ENCODE assay signal across 7 cellular contexts in the genomic region with DNA sequence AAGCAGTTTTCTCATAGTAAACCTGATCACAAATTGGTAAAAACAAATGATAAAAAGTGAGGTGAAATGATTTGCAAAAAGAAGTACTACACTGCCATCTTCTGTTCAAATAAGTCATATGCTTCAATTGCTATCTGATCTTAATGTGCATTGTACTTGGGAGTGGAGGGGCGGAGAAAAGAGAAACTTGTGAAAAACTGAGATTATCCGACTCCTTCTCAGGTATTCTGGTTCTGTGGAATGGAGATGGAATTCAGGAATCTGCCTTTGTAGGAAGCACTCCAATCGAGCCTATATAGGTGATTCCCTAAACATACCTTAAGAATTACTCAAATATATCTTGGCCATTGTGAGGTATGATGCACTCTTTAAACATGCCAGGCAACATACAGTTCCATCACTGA.
A peak's percentile ranks its signal among the peaks of the same experiment; 100 is the strongest.
DNase-seq lines count a peak whose midpoint lies in the region; ATAC-seq and TF ChIP-seq lines count a peak whose summit lies in the region.

No MANE protein-coding gene starts in this region.

- no peak overlapping the region for H3K27ac ChIP-seq in psoas muscle

- peaks cover 0 to 2% (median 0%) of the 10 kb centered on the region in 3 donors for H3K27me3 ChIP-seq in psoas muscle (ENCODE audit: insufficient read depth in 3 of 3, low read length in 2 of 3)

- H3K4me1 ChIP-seq in psoas muscle, result no peaks in the 10 kb centered on the region

- peak; percentile 50 for TF ChIP-seq CTCF in psoas muscle (IDR thresholded peaks at IDR 0.05)
- no peak for TF ChIP-seq CTCF in omental fat pad (IDR thresholded peaks at IDR 0.05)

- ATAC-seq in GM18870 (IDR thresholded peaks at IDR 0.05; ENCODE audit: unreplicated experiment), result peak; percentile 74
- ATAC-seq in HG02938 (IDR thresholded peaks at IDR 0.05; ENCODE audit: unreplicated experiment), result peak; percentile 71
- peak in 2 of 4 donors; percentile 43 to 58 for ATAC-seq in psoas muscle
- no peak for ATAC-seq in omental fat pad (ENCODE audit: low FRiP score)

- no peaks in the 10 kb centered on the region for H3K36me3 ChIP-seq in psoas muscle (ENCODE audit: insufficient read depth in 1 of 2, low read depth in 1 of 2)

- no peak overlapping the region for H3K4me3 ChIP-seq in psoas muscle

- no peaks in the 10 kb centered on the region for H3K9me3 ChIP-seq in psoas muscle

- DNase-seq in NCI-H524 treated with DMSO at 0.1 percent for 48 hours (lab: John Stamatoyannopoulos, UW) (peak; percentile 25), dermis blood vessel endothelial cell (peak; percentile 13), psoas muscle (no peak), omental fat pad (ENCODE audit: low spot score) (no peak)
- no peak for DNase-seq in stimulated activated naive CD4-positive, alpha-beta T cell (lab: John Stamatoyannopoulos, UW)

- intact Hi-C loops in psoas muscle (cut with DNase I), result no loop called here

- 14 to 29% (median 22%) methylated on average over 3 of the region's 3 CpGs for WGBS in psoas muscle, 3 donors

Comparison
In these comparisons a context has a peak if more than half of its experiments do, and no peak if none do; other contexts are left out.
1. DNase-seq: peak in NCI-H524 treated with DMSO at 0.1 percent for 48 hours (single experiment) and dermis blood vessel endothelial cell (single experiment); none in psoas muscle (0 of 2), omental fat pad (single experiment) and stimulated activated naive CD4-positive, alpha-beta T cell (0 of 6).